In the genomic region with DNA sequence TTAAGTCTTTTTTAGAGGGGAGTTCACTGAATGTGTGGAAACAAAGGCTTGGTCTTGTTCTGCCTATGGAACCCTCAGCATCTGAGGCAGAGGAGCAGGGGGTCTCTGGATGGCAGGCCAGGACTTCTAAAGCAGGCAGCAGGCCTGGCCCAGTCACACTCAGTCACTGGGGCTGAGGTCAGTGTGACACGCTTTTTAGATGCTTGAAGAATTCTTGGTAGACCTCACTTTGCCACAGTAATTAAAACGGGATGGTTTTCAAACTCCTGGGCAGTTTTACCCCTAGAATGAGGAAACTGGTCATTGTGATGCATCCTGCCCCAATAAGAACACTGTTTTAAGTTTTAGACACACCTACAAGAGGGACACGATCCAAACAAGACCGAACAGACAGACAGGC, we compare ENCODE assay signal across 1 cellular context.
TF ChIP-seq lines count a peak whose summit lies in the region.

No MANE protein-coding gene starts in this region.

TF ChIP-seq in IMR-90, 13 proteins besides CTCF, POLR2A, EP300 and RAD21:
- TF ChIP-seq CEBPB (IDR thresholded peaks at IDR 0.05; ENCODE audit: low read depth, low read length) (no peak), BHLHE40 (IDR thresholded peaks at IDR 0.05; ENCODE audit: low read depth, low read length) (no peak), RCOR1 (IDR thresholded peaks at IDR 0.05; ENCODE audit: insufficient replicate concordance, low read length) (no peak), MAFK (IDR thresholded peaks at IDR 0.05; ENCODE audit: low read depth, low read length) (no peak), MXI1 (IDR thresholded peaks at IDR 0.05; ENCODE audit: borderline replicate concordance, low read depth, low read length) (no peak), CHD1 (IDR thresholded peaks at IDR 0.05; ENCODE audit: low read depth, low read length) (no peak), MAZ (IDR thresholded peaks at IDR 0.05; ENCODE audit: borderline replicate concordance, low read depth, low read length) (no peak), NFE2L2 (IDR thresholded peaks at IDR 0.05; ENCODE audit: low read depth, low read length) (no peak)
- TF ChIP-seq, protein P1, sequence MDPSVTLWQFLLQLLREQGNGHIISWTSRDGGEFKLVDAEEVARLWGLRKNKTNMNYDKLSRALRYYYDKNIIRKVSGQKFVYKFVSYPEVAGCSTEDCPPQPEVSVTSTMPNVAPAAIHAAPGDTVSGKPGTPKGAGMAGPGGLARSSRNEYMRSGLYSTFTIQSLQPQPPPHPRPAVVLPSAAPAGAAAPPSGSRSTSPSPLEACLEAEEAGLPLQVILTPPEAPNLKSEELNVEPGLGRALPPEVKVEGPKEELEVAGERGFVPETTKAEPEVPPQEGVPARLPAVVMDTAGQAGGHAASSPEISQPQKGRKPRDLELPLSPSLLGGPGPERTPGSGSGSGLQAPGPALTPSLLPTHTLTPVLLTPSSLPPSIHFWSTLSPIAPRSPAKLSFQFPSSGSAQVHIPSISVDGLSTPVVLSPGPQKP (IDR thresholded peaks at IDR 0.05; ENCODE audit: borderline replicate concordance, low read depth, low read length) = no peak
- TF ChIP-seq, protein P2, sequence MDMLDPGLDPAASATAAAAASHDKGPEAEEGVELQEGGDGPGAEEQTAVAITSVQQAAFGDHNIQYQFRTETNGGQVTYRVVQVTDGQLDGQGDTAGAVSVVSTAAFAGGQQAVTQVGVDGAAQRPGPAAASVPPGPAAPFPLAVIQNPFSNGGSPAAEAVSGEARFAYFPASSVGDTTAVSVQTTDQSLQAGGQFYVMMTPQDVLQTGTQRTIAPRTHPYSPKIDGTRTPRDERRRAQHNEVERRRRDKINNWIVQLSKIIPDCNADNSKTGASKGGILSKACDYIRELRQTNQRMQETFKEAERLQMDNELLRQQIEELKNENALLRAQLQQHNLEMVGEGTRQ (IDR thresholded peaks at IDR 0.05; ENCODE audit: low read depth, low read length) = no peak
